Comparison of ENCODE assay signal across 1 cellular context in genomic region chr9:92196909-92197308, GRCh38.
TF ChIP-seq lines count a peak whose summit lies in the region.

No MANE protein-coding gene starts in this region.

TF ChIP-seq in HepG2, 621 proteins besides CTCF, POLR2A, EP300 and RAD21 (continued from another document and continues in another):
- TF ChIP-seq GMEB2 (CRISPR knock-in tag; IDR thresholded peaks at IDR 0.05; ENCODE audit: low read depth) (no peak), MYPOP (CRISPR knock-in tag; IDR thresholded peaks at IDR 0.05) (no peak), RELA (CRISPR knock-in tag; IDR thresholded peaks at IDR 0.05) (no peak), TOPORS (CRISPR knock-in tag; IDR thresholded peaks at IDR 0.05) (no peak), ZNF460 (CRISPR knock-in tag; IDR thresholded peaks at IDR 0.05; ENCODE audit: borderline replicate concordance) (no peak), ETS1 (CRISPR knock-in tag; IDR thresholded peaks at IDR 0.05) (no peak), FOXM1 (CRISPR knock-in tag; IDR thresholded peaks at IDR 0.05) (no peak), FOXP4 (CRISPR knock-in tag; IDR thresholded peaks at IDR 0.05) (0 out of 2 replicates have a peak, but pooled peaks have one; percentile 21), HDAC6 (IDR thresholded peaks at IDR 0.05; ENCODE audit: low read depth, low read length) (no peak), HNF1B (CRISPR knock-in tag; IDR thresholded peaks at IDR 0.05) (peak; percentile 63; the same call in 1 of the 2 replicates), ARID5B (CRISPR knock-in tag; IDR thresholded peaks at IDR 0.05) (peak; percentile 84), EHMT2 (IDR thresholded peaks at IDR 0.05; ENCODE audit: borderline replicate concordance, low read depth, low read length) (peak; percentile 36; the same call in 1 of the 2 replicates), ZNF687 (CRISPR knock-in tag; IDR thresholded peaks at IDR 0.05) (no peak), FOXK1 (CRISPR knock-in tag; IDR thresholded peaks at IDR 0.05; ENCODE audit: borderline replicate concordance, low read depth) (no peak), ATF5 (CRISPR knock-in tag; IDR thresholded peaks at IDR 0.05; ENCODE audit: low read depth) (no peak), CCDC6 (CRISPR knock-in tag; IDR thresholded peaks at IDR 0.05) (no peak), CENPBD1 (CRISPR knock-in tag; IDR thresholded peaks at IDR 0.05; ENCODE audit: borderline replicate concordance, low read depth) (no peak), ARNT2 (CRISPR knock-in tag; IDR thresholded peaks at IDR 0.05; ENCODE audit: low read depth) (no peak), ZNF761 (CRISPR knock-in tag; conservative IDR thresholded peaks at IDR 0.05) (no peak), TFDP2 (CRISPR knock-in tag; IDR thresholded peaks at IDR 0.05) (no peak), ZSCAN22 (CRISPR knock-in tag; IDR thresholded peaks at IDR 0.05) (no peak), LRRFIP1 (CRISPR knock-in tag; conservative IDR thresholded peaks at IDR 0.05) (no peak), MAFK (conservative IDR thresholded peaks at IDR 0.05 in 1 of 2, IDR thresholded peaks at IDR 0.05 in 1 of 2; ENCODE audit: low read length in 2 of 2) (no peak), ZNF260 (CRISPR knock-in tag; IDR thresholded peaks at IDR 0.05; ENCODE audit: borderline replicate concordance, low read depth) (no peak), KLF15 (CRISPR knock-in tag; IDR thresholded peaks at IDR 0.05; ENCODE audit: borderline replicate concordance) (no peak), FOXA1 (IDR thresholded peaks at IDR 0.05) (no peak), FOXA1 (CRISPR knock-in tag; IDR thresholded peaks at IDR 0.05) (peak; percentile 68; the same call in 1 of the 2 replicates), ZNF652 (CRISPR knock-in tag; IDR thresholded peaks at IDR 0.05; ENCODE audit: borderline replicate concordance, low read depth) (no peak), ZNF343 (CRISPR knock-in tag; IDR thresholded peaks at IDR 0.05) (no peak), HOXA7 (CRISPR knock-in tag; IDR thresholded peaks at IDR 0.05) (no peak), CBFB (CRISPR knock-in tag; IDR thresholded peaks at IDR 0.05) (0 out of 2 replicates have a peak, but pooled peaks have one; percentile 37), HNF4G (IDR thresholded peaks at IDR 0.05; ENCODE audit: borderline replicate concordance, low read depth, low read length) (peak; percentile 38; the same call in 1 of the 2 replicates), HNF4G (CRISPR knock-in tag; IDR thresholded peaks at IDR 0.05; ENCODE audit: borderline replicate concordance, low read depth) (no peak), CEBPG (CRISPR knock-in tag; IDR thresholded peaks at IDR 0.05) (peak; percentile 81), ZNF589 (CRISPR knock-in tag; conservative IDR thresholded peaks at IDR 0.05) (0 out of 2 replicates have a peak, but pooled peaks have one; percentile 39), SAFB2 (CRISPR knock-in tag; IDR thresholded peaks at IDR 0.05; ENCODE audit: borderline replicate concordance, low read depth) (no peak), TEF (CRISPR knock-in tag; IDR thresholded peaks at IDR 0.05) (peak; percentile 90)
